Comparison of ENCODE assay signal across 1 cellular context in genomic region chr19:44857837-44858236, GRCh38.
TF ChIP-seq lines count a peak whose summit lies in the region.

No MANE protein-coding gene starts in this region.

TF ChIP-seq in HepG2, 621 proteins besides CTCF, POLR2A, EP300 and RAD21 (continues in another document):
- TF ChIP-seq ZNF264 (CRISPR knock-in tag; IDR thresholded peaks at IDR 0.05) (no peak), ZNF251 (CRISPR knock-in tag; IDR thresholded peaks at IDR 0.05) (no peak), ZFP62 (CRISPR knock-in tag; IDR thresholded peaks at IDR 0.05) (no peak), ZFP37 (CRISPR knock-in tag; IDR thresholded peaks at IDR 0.05; ENCODE audit: borderline replicate concordance) (no peak), KLF6 (CRISPR knock-in tag; IDR thresholded peaks at IDR 0.05) (no peak), HMG20B (CRISPR knock-in tag; conservative IDR thresholded peaks at IDR 0.05) (no peak), TMF1 (CRISPR knock-in tag; IDR thresholded peaks at IDR 0.05; ENCODE audit: low read depth) (no peak), ZNF468 (CRISPR knock-in tag; IDR thresholded peaks at IDR 0.05) (no peak), ZNF24 (IDR thresholded peaks at IDR 0.05) (no peak), TEAD3 (CRISPR knock-in tag; optimal IDR thresholded peaks at IDR 0.05; ENCODE audit: borderline replicate concordance) (peak; percentile 86), ZNF30 (CRISPR knock-in tag; IDR thresholded peaks at IDR 0.05) (no peak), NFE2L1 (CRISPR knock-in tag; IDR thresholded peaks at IDR 0.05; ENCODE audit: borderline replicate concordance) (no peak), ZBTB40 (IDR thresholded peaks at IDR 0.05) (no peak), ZBTB40 (CRISPR knock-in tag; IDR thresholded peaks at IDR 0.05) (no peak), ZNF335 (CRISPR knock-in tag; IDR thresholded peaks at IDR 0.05) (no peak), ZNF609 (CRISPR knock-in tag; IDR thresholded peaks at IDR 0.05; ENCODE audit: borderline replicate concordance) (0 out of 2 replicates have a peak, but pooled peaks have one; percentile 25), RXRB (CRISPR knock-in tag; IDR thresholded peaks at IDR 0.05; ENCODE audit: borderline replicate concordance) (peak; percentile 50; the same call in 1 of the 2 replicates), BORCS8-MEF2B (CRISPR knock-in tag; IDR thresholded peaks at IDR 0.05) (no peak), ZNF33A (CRISPR knock-in tag; IDR thresholded peaks at IDR 0.05; ENCODE audit: borderline replicate concordance) (no peak), KLF16 (CRISPR knock-in tag; IDR thresholded peaks at IDR 0.05) (no peak), ZKSCAN1 (IDR thresholded peaks at IDR 0.05; ENCODE audit: low read length) (no peak), ZNF253 (CRISPR knock-in tag; IDR thresholded peaks at IDR 0.05; ENCODE audit: borderline replicate concordance) (no peak), PCBP1 (IDR thresholded peaks at IDR 0.05; ENCODE audit: borderline replicate concordance, low read depth, low read length) (no peak), RERE (CRISPR knock-in tag; IDR thresholded peaks at IDR 0.05; ENCODE audit: low read depth) (no peak), ZNF597 (CRISPR knock-in tag; IDR thresholded peaks at IDR 0.05) (no peak), SOX5 (CRISPR knock-in tag; IDR thresholded peaks at IDR 0.05; ENCODE audit: borderline replicate concordance) (peak; percentile 86), CHCHD3 (CRISPR knock-in tag; IDR thresholded peaks at IDR 0.05) (no peak), CENPX (CRISPR knock-in tag; IDR thresholded peaks at IDR 0.05) (no peak), CBFB (CRISPR knock-in tag; IDR thresholded peaks at IDR 0.05) (no peak), ZNF709 (CRISPR knock-in tag; IDR thresholded peaks at IDR 0.05) (no peak), MXD3 (CRISPR knock-in tag; IDR thresholded peaks at IDR 0.05) (no peak), ZNF20 (CRISPR knock-in tag; IDR thresholded peaks at IDR 0.05) (no peak), CEBPB (IDR thresholded peaks at IDR 0.05; ENCODE audit: borderline replicate concordance, low read depth, low read length) (no peak), ZNF496 (CRISPR knock-in tag; IDR thresholded peaks at IDR 0.05; ENCODE audit: insufficient replicate concordance) (no peak), SALL1 (CRISPR knock-in tag; IDR thresholded peaks at IDR 0.05) (peak; percentile 71), ZNF576 (CRISPR knock-in tag; IDR thresholded peaks at IDR 0.05) (no peak)
- TF ChIP-seq, protein P1, sequence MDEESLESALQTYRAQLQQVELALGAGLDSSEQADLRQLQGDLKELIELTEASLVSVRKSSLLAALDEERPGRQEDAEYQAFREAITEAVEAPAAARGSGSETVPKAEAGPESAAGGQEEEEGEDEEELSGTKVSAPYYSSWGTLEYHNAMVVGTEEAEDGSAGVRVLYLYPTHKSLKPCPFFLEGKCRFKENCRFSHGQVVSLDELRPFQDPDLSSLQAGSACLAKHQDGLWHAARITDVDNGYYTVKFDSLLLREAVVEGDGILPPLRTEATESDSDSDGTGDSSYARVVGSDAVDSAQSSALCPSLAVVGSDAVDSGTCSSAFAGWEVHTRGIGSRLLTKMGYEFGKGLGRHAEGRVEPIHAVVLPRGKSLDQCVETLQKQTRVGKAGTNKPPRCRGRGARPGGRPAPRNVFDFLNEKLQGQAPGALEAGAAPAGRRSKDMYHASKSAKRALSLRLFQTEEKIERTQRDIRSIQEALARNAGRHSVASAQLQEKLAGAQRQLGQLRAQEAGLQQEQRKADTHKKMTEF (CRISPR knock-in tag; IDR thresholded peaks at IDR 0.05) = no peak
- TF ChIP-seq, protein P2, sequence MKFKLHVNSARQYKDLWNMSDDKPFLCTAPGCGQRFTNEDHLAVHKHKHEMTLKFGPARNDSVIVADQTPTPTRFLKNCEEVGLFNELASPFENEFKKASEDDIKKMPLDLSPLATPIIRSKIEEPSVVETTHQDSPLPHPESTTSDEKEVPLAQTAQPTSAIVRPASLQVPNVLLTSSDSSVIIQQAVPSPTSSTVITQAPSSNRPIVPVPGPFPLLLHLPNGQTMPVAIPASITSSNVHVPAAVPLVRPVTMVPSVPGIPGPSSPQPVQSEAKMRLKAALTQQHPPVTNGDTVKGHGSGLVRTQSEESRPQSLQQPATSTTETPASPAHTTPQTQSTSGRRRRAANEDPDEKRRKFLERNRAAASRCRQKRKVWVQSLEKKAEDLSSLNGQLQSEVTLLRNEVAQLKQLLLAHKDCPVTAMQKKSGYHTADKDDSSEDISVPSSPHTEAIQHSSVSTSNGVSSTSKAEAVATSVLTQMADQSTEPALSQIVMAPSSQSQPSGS (CRISPR knock-in tag; IDR thresholded peaks at IDR 0.05) = no peak
